ENCODE assay signal across 25 cellular contexts in the genomic region with DNA sequence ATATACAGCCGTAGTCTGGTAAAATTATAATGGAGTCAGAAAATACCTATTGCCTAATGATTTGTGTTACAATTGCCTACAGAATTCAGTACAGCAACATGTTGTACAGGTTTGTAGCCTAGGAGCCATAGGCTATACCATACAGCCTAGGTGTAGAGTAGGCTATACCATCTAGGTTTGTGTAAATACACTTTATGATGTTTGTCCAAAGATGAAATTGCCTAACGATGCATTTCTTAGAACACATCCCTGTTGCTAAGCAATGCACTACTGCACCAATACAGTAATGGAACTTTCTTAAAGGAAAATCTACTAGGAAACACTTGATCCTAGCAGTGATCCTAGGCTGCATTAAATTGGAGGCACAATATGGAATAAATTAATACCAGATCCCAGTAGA. TPM values are rescaled to one million over a fixed set of nuclear protein-coding genes. Genes with fewer than 3 reads are reported as not detected.
DNase-seq lines count a peak whose midpoint lies in the region; ATAC-seq, FAIRE-seq and TF ChIP-seq lines count a peak whose summit lies in the region.
"Had no signal": no experiment of that assay in that cellular context is flagged by ENCODE, and none has a peak within 500 bp of the region (broad histone marks: within the 10 kb centered on the region; RNA-seq: fewer than 3 reads in every experiment).

No MANE protein-coding gene starts in this region.

- H3K9me1 ChIP-seq in endothelial cell of umbilical vein (replicated peaks; ENCODE audit: control insufficient read depth, extremely low read depth, insufficient read depth, low read length), result no peaks in the 10 kb centered on the region

- peaks cover 9% of the 10 kb centered on the region for H3K4me1 ChIP-seq in endothelial cell of umbilical vein (ENCODE audit: control insufficient read depth, extremely low read depth, insufficient read depth, low read length)
- peaks cover 14% of the 10 kb centered on the region for H3K4me1 ChIP-seq in osteoblast (ENCODE audit: insufficient read depth, low read length)
- H3K4me1 ChIP-seq in esophagus muscularis mucosa, result peaks cover 0 to 10% (median 6%) of the 10 kb centered on the region in 4 donors
- H3K4me1 ChIP-seq: body of pancreas, upper lobe of right lung had no signal

- dilution Hi-C loops in endothelial cell of umbilical vein (cut with MboI; ENCODE audit: extremely low pct_ligation_motif_present, low sequenced_read_pairs), result no loop called here

- H3K36me3 ChIP-seq in endothelial cell of umbilical vein (ENCODE audit: control insufficient read depth in 2 of 2, extremely low read depth in 1 of 2, insufficient read depth in 2 of 2, low read length in 2 of 2) (peaks cover 0 to 2% of the 10 kb centered on the region in 2 experiments), osteoblast (ENCODE audit: insufficient read depth, low read length) (peaks cover 18% of the 10 kb centered on the region), esophagus muscularis mucosa (peaks cover 8 to 32% (median 32%) of the 10 kb centered on the region in 4 donors)

- H3K79me2 ChIP-seq in endothelial cell of umbilical vein (ENCODE audit: control insufficient read depth, insufficient read depth, low read length) (no peaks in the 10 kb centered on the region), osteoblast (ENCODE audit: insufficient read depth, low read length) (no peaks in the 10 kb centered on the region)

- H3K9ac ChIP-seq in endothelial cell of umbilical vein (replicated peaks; ENCODE audit: extremely low read depth, insufficient read depth, low read length), result no peak overlapping the region

- no peaks in the 10 kb centered on the region for H3K27me3 ChIP-seq in HL-60 (ENCODE audit: insufficient read depth, poor library complexity, severe bottlenecking)
- no peaks in the 10 kb centered on the region for H3K27me3 ChIP-seq in endothelial cell of umbilical vein (ENCODE audit: control insufficient read depth in 2 of 2, insufficient read depth in 2 of 2, low read length in 2 of 2)
- H3K27me3 ChIP-seq in osteoblast (ENCODE audit: insufficient read depth, low read length), result no peaks in the 10 kb centered on the region
- no peaks in the 10 kb centered on the region for H3K27me3 ChIP-seq in esophagus muscularis mucosa
- H3K27me3 ChIP-seq: body of pancreas, upper lobe of right lung had no signal

- no peak overlapping the region for H2AFZ ChIP-seq in endothelial cell of umbilical vein (ENCODE audit: low read depth, low read length)
- no peak overlapping the region for H2AFZ ChIP-seq in osteoblast (ENCODE audit: low read length)

- no peak for TF ChIP-seq EP300 in esophagus muscularis mucosa (IDR thresholded peaks at IDR 0.05)

- H3K9me3 ChIP-seq in endothelial cell of umbilical vein (replicated peaks; ENCODE audit: control insufficient read depth, insufficient read depth, low read length) (no peaks in the 10 kb centered on the region), osteoblast (ENCODE audit: low read depth, low read length) (no peaks in the 10 kb centered on the region), esophagus muscularis mucosa (no peaks in the 10 kb centered on the region)
- H3K9me3 ChIP-seq: body of pancreas, HAP-1, upper lobe of right lung had no signal

- ATAC-seq in GM21360 (IDR thresholded peaks at IDR 0.05; ENCODE audit: unreplicated experiment), result no peak
- ATAC-seq: WTC11 had no signal

- H4K20me1 ChIP-seq in endothelial cell of umbilical vein (replicated peaks; ENCODE audit: control insufficient read depth, extremely low read depth, insufficient read depth, low read length) (no peaks in the 10 kb centered on the region), osteoblast (ENCODE audit: insufficient read depth, low read length) (no peaks in the 10 kb centered on the region)

- POLR2A ChIA-PET in endothelial cell of umbilical vein (lab: Charles Lee), result no interaction called here

- TF ChIP-seq POLR2A in endothelial cell of umbilical vein (IDR thresholded peaks at IDR 0.05; ENCODE audit: low read depth, low read length), result no peak
- no peak for TF ChIP-seq POLR2A in esophagus muscularis mucosa (IDR thresholded peaks at IDR 0.05; ENCODE audit: low read depth)

- intact Hi-C loops in endothelial cell of umbilical vein (cut with micrococcal nuclease) (loop anchor here (2.0 kb wide), 1 partner anchor 18 kb away; a partner anchor contains a TSS), esophagus muscularis mucosa (cut with DNase I) (loop anchor here (5.0 kb wide), 1 partner anchor 47 kb away; no protein-coding TSS in a partner anchor)

- H3K27ac ChIP-seq in HL-60 (replicated peaks) (peak overlapping the region; percentile 55), endothelial cell of umbilical vein (ENCODE audit: insufficient read depth, low read depth, low read length) (peak overlapping the region; percentile 23), osteoblast (ENCODE audit: low read depth, low read length) (peak overlapping the region; percentile 79), esophagus muscularis mucosa (replicated peaks in 1 of 4) (no peak overlapping the region)
- H3K27ac ChIP-seq: 22Rv1, body of pancreas, upper lobe of right lung had no signal

- H3K4me3 ChIP-seq in HL-60 (replicated peaks; ENCODE audit: insufficient read depth, low read length), result no peak overlapping the region
- no peak overlapping the region for H3K4me3 ChIP-seq in endothelial cell of umbilical vein (replicated peaks in 1 of 3; ENCODE audit: insufficient read depth in 1 of 3, low read depth in 1 of 3, low read length in 3 of 3)
- H3K4me3 ChIP-seq in osteoblast (ENCODE audit: insufficient read depth, low read length), result no peak overlapping the region
- H3K4me3 ChIP-seq in esophagus muscularis mucosa, result no peak overlapping the region
- H3K4me3 ChIP-seq: body of pancreas, HAP-1, K562, upper lobe of right lung had no signal

- DNase-seq in DMS53 (lab: John Stamatoyannopoulos, UW), result peak; percentile 28
- DNase-seq in DMS53 treated with DMSO at 0.1 percent for 48 hours (lab: John Stamatoyannopoulos, UW; ENCODE audit: unreplicated experiment), result no peak
- DNase-seq in HL-60 (ENCODE audit: low read depth in 1 of 2, low spot score in 1 of 2), result no peak
- DNase-seq in endothelial cell of umbilical vein (ENCODE audit: low read depth, low spot score), result no peak
- DNase-seq in osteoblast (ENCODE audit: insufficient read length, low spot score, missing footprints), result no peak
- no peak for DNase-seq in esophagus muscularis mucosa (ENCODE audit: extremely low spot score)
- no peak for DNase-seq in NCI-H2196 treated with DMSO at 0.1 percent for 48 hours (lab: John Stamatoyannopoulos, UW; ENCODE audit: unreplicated experiment)
- DNase-seq: activated CD4-positive, alpha-beta T cell treated with anti-CD3 and anti-CD28 coated beads, Interleukin-2, amount 10 ng/mL, durations not matched to agents 7 days and 5 days; body of pancreas; CD4-positive, alpha-beta T cell; foreskin melanocyte; NCI-H1417 treated with DMSO at 0.1 percent for 48 hours; NCI-H510A; NK-92 treated with Interleukin-12 subunit alpha and Interleukin-12 subunit beta, amount 100 ng/mL, for 24 hours; right cardiac atrium; SHP77 treated with DMSO at 0.1 percent for 48 hours; stimulated activated CD4-positive, alpha-beta T cell treated with anti-CD3 and anti-CD28 coated beads, Interleukin-12 subunit alpha, Interleukin-12 subunit beta, amount 100 ng/mL, for 4 hours; stimulated activated CD4-positive, alpha-beta T cell treated with anti-CD3 and anti-CD28 coated beads, Interleukin-4, amount 100 ng/mL, for 1 hour; upper lobe of right lung had no signal

- 87% methylated on average over 2 of the region's 2 CpGs for WGBS in esophagus muscularis mucosa

- CTCF ChIA-PET in endothelial cell of umbilical vein (lab: Charles Lee), result no interaction called here

- no TSS peak for BruUV-seq in endothelial cell of umbilical vein (replicated peaks; lab: Mats Ljungman, UMichigan)

- TF ChIP-seq CTCF in HL-60 (IDR thresholded peaks at IDR 0.05; ENCODE audit: insufficient read depth, low read length) (no peak), endothelial cell of umbilical vein (IDR thresholded peaks at IDR 0.05; ENCODE audit: extremely low read depth in 1 of 2, insufficient read depth in 1 of 2, low read depth in 1 of 2, low read length in 2 of 2) (no peak), osteoblast (IDR thresholded peaks at IDR 0.05; ENCODE audit: extremely low read depth, low read depth, low read length) (no peak), esophagus muscularis mucosa (IDR thresholded peaks at IDR 0.05) (no peak)

- FAIRE-seq in endothelial cell of umbilical vein (lab: Jason Lieb, UNC), result no peak
- FAIRE-seq: G401.6 had no signal

- no peak overlapping the region for H3K4me2 ChIP-seq in endothelial cell of umbilical vein (ENCODE audit: insufficient read depth, low read length)
- peak overlapping the region; percentile 47 for H3K4me2 ChIP-seq in osteoblast (ENCODE audit: insufficient read depth, low read length)

RNA-seq across cellular contexts. Expression of a gene that starts 18.3 kb away (rescaled TPM):
- 16.1 and 17.1 TPM in 2 replicates for total RNA-seq in endothelial cell of umbilical vein
- 13.9 and 16.7 TPM in 2 replicates for polyA plus RNA-seq in endothelial cell of umbilical vein
- polyA plus RNA-seq in endothelial cell of umbilical vein (2011; cell fraction: cytosol; rRNA removed), result 13.1 and 16.4 TPM in 2 replicates
- 8.8 and 9.8 TPM in 2 replicates for polyA plus RNA-seq in endothelial cell of umbilical vein (2011; cell fraction: nucleus; rRNA removed)
- polyA plus RNA-seq in endothelial cell of umbilical vein (2012), result 12.4 and 12.5 TPM in 2 replicates
- polyA minus RNA-seq in endothelial cell of umbilical vein, result 8.4 and 9.1 TPM in 2 replicates
- 10.4 TPM for polyA minus RNA-seq in endothelial cell of umbilical vein (2011; cell fraction: cytosol; rRNA and poly(A)+ RNA removed)
- polyA minus RNA-seq in endothelial cell of umbilical vein (2011; cell fraction: nucleus; rRNA and poly(A)+ RNA removed), result 5.7 and 8.8 TPM in 2 replicates
- 30.4 and 32.9 TPM in 2 replicates for total RNA-seq in osteoblast
- 10 to 100 TPM; 17.4 to 29.7 (median 23.3) TPM for total RNA-seq in esophagus muscularis mucosa

RNA-seq across cellular contexts. Expression of a gene that starts 19.6 kb away (rescaled TPM):
- total RNA-seq in endothelial cell of umbilical vein (140 and 148 TPM in 2 replicates), osteoblast (99.2 and 102 TPM in 2 replicates), esophagus muscularis mucosa (10 to 100 TPM; 58.3 to 95.7 (median 74.0) TPM)
- polyA plus RNA-seq in endothelial cell of umbilical vein, result 58.1 and 75.5 TPM in 2 replicates
- 66.3 and 76.8 TPM in 2 replicates for polyA plus RNA-seq in endothelial cell of umbilical vein (2011; cell fraction: cytosol; rRNA removed)
- polyA plus RNA-seq in endothelial cell of umbilical vein (2011; cell fraction: nucleus; rRNA removed), result 226 and 273 TPM in 2 replicates
- 97.3 and 135 TPM in 2 replicates for polyA plus RNA-seq in endothelial cell of umbilical vein (2012)
- 150 and 157 TPM in 2 replicates for polyA minus RNA-seq in endothelial cell of umbilical vein
- polyA minus RNA-seq in endothelial cell of umbilical vein (2011; cell fraction: cytosol; rRNA and poly(A)+ RNA removed), result 23.2 TPM
- 120 and 166 TPM in 2 replicates for polyA minus RNA-seq in endothelial cell of umbilical vein (2011; cell fraction: nucleus; rRNA and poly(A)+ RNA removed)

RNA-seq across cellular contexts. Expression of a gene that starts 51.4 kb away (rescaled TPM):
- total RNA-seq in endothelial cell of umbilical vein (45.9 and 48.1 TPM in 2 replicates), osteoblast (49.2 and 50.7 TPM in 2 replicates), esophagus muscularis mucosa (10 to 100 TPM; 24.0 to 37.6 (median 30.1) TPM)
- 6.3 and 7.0 TPM in 2 replicates for polyA plus RNA-seq in endothelial cell of umbilical vein
- 9.6 and 10.3 TPM in 2 replicates for polyA plus RNA-seq in endothelial cell of umbilical vein (2011; cell fraction: cytosol; rRNA removed)
- polyA plus RNA-seq in endothelial cell of umbilical vein (2011; cell fraction: nucleus; rRNA removed), result 13.5 and 18.7 TPM in 2 replicates
- polyA plus RNA-seq in endothelial cell of umbilical vein (2012), result 14.7 and 18.2 TPM in 2 replicates
- polyA minus RNA-seq in endothelial cell of umbilical vein, result 76.6 and 82.2 TPM in 2 replicates
- polyA minus RNA-seq in endothelial cell of umbilical vein (2011; cell fraction: cytosol; rRNA and poly(A)+ RNA removed), result 24.7 TPM
- 32.4 and 33.4 TPM in 2 replicates for polyA minus RNA-seq in endothelial cell of umbilical vein (2011; cell fraction: nucleus; rRNA and poly(A)+ RNA removed)

Comparison
In these comparisons a context has a peak if more than half of its experiments do, and no peak if none do; other contexts are left out.
1. H3K27ac ChIP-seq: peak in HL-60 (single experiment), endothelial cell of umbilical vein (single experiment) and osteoblast (single experiment); none in esophagus muscularis mucosa (0 of 4).